8 cellular contexts compared by ENCODE assay signal in the genomic region with DNA sequence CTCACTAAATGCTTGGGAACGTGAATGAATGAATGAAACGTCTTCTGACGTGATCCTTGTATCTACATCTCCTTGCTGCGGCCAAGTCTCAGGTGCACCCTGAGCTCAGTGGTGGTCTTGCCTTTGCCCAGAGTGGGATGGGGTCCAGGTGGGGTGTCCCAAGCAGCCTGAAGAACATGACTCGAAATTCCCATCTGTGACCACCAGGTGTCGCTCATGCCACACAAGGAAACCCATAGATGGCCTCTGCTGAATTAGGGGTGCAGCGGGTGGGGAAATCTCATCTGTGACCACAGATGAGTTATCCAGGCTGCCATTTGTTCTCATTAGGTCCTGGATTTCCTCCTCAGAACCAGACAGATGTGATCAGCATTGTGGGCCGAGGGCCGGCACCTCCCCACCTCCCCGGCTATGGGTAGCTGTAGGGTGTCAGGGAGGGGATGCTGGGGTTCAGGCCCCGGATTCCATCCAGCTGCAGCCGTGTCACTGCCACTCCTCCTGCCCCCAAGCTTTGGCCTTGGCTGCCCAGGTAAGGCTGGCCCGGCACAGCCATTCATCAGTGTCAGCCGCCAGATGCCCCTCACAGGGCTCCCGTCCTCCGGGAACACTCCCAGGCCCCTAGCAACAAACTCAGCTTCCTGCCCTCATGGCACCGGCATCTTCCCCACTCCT. TPM values are rescaled to one million over a fixed set of nuclear protein-coding genes. Genes with fewer than 3 reads are reported as not detected.
DNase-seq lines count a peak whose midpoint lies in the region; ATAC-seq and TF ChIP-seq lines count a peak whose summit lies in the region.

No MANE protein-coding gene starts in this region.

- no peak overlapping the region for H2AFZ ChIP-seq in parathyroid adenoma

- no peak for TF ChIP-seq POLR2A in upper lobe of left lung (IDR thresholded peaks at IDR 0.05)

- peak; percentile 99 for TF ChIP-seq CTCF in DOHH2 (IDR thresholded peaks at IDR 0.05; ENCODE audit: low read depth, low read length, poor library complexity, severe bottlenecking)
- TF ChIP-seq CTCF in RWPE2 (IDR thresholded peaks at IDR 0.05; ENCODE audit: poor library complexity, severe bottlenecking), result peak; percentile 94
- TF ChIP-seq CTCF in foreskin keratinocyte (conservative IDR thresholded peaks at IDR 0.05), result peak; percentile 86
- TF ChIP-seq CTCF in parathyroid adenoma (IDR thresholded peaks at IDR 0.05), result peak; percentile 90
- TF ChIP-seq CTCF in upper lobe of left lung (IDR thresholded peaks at IDR 0.05), result peak; percentile 83 to 93 (median 88)

- H4K20me1 ChIP-seq in DOHH2 (ENCODE audit: control insufficient read depth, insufficient read depth, low read depth, low read length), result no peaks in the 10 kb centered on the region

- DNase-seq in HK-2 (ENCODE audit: unreplicated experiment) (peak; percentile 69), RWPE2 (ENCODE audit: low spot score) (no peak), foreskin keratinocyte (no peak), upper lobe of left lung (peak in 1 of 2 donors; percentile 61), NCI-H446 treated with DMSO at 0.1 percent for 48 hours (lab: John Stamatoyannopoulos, UW) (no peak)
- peak; percentile 56 for DNase-seq in activated effector memory CD4-positive, alpha-beta T cell treated with Interleukin-2 at 50 U/mL for 16 hours

- H3K36me3 ChIP-seq in DOHH2 (ENCODE audit: control insufficient read depth, low read length), result no peaks in the 10 kb centered on the region
- no peaks in the 10 kb centered on the region for H3K36me3 ChIP-seq in RWPE2 (ENCODE audit: low read depth)
- H3K36me3 ChIP-seq in parathyroid adenoma (ENCODE audit: control insufficient read depth, insufficient read depth, low read length), result no peaks in the 10 kb centered on the region
- H3K36me3 ChIP-seq in upper lobe of left lung, result no peaks in the 10 kb centered on the region

- no peaks in the 10 kb centered on the region for H3K79me2 ChIP-seq in DOHH2 (ENCODE audit: control insufficient read depth, low read length)
- H3K79me2 ChIP-seq in parathyroid adenoma, result no peaks in the 10 kb centered on the region

- ATAC-seq in RWPE2 (ENCODE audit: low read depth) (no peak), foreskin keratinocyte (peak; percentile 34), upper lobe of left lung (ENCODE audit: low FRiP score in 2 of 2) (peak; percentile 42 to 71)

- no peak for TF ChIP-seq EP300 in upper lobe of left lung (IDR thresholded peaks at IDR 0.05)

- H3K27me3 ChIP-seq in DOHH2 (ENCODE audit: control insufficient read depth, low read length), result no peaks in the 10 kb centered on the region
- no peaks in the 10 kb centered on the region for H3K27me3 ChIP-seq in RWPE2 (ENCODE audit: insufficient read depth, poor library complexity, severe bottlenecking)
- no peaks in the 10 kb centered on the region for H3K27me3 ChIP-seq in foreskin keratinocyte
- H3K27me3 ChIP-seq in parathyroid adenoma (ENCODE audit: control insufficient read depth, insufficient read depth, low read length), result no peaks in the 10 kb centered on the region
- no peaks in the 10 kb centered on the region for H3K27me3 ChIP-seq in upper lobe of left lung

- H3F3A ChIP-seq in DOHH2 (ENCODE audit: control insufficient read depth, insufficient read depth), result no peaks in the 10 kb centered on the region

- H3K27ac ChIP-seq in DOHH2 (ENCODE audit: low read depth, low read length) (no peak overlapping the region), RWPE2 (ENCODE audit: poor library complexity, severe bottlenecking) (peak overlapping the region; percentile 95), foreskin keratinocyte (no peak overlapping the region), parathyroid adenoma (no peak overlapping the region), upper lobe of left lung (peak overlapping the region in 1 of 4 donors; percentile 88)

- H3K9me3 ChIP-seq in DOHH2 (ENCODE audit: control insufficient read depth, insufficient read depth, low read length) (no peaks in the 10 kb centered on the region), RWPE2 (ENCODE audit: severe bottlenecking) (no peaks in the 10 kb centered on the region), parathyroid adenoma (ENCODE audit: control insufficient read depth, low read length) (no peaks in the 10 kb centered on the region), upper lobe of left lung (no peaks in the 10 kb centered on the region)

- WGBS in upper lobe of left lung, 2 donors, result 50 to 58% methylated on average over 9 to 17 of the region's 17 CpGs

- no peaks in the 10 kb centered on the region for H3K9me2 ChIP-seq in DOHH2 (replicated peaks; ENCODE audit: control insufficient read depth, low read length)

- peaks cover 20% of the 10 kb centered on the region for H3K4me1 ChIP-seq in DOHH2 (ENCODE audit: control insufficient read depth, low read length)
- H3K4me1 ChIP-seq in RWPE2 (ENCODE audit: insufficient read depth, poor library complexity, severe bottlenecking), result peaks cover 19% of the 10 kb centered on the region
- H3K4me1 ChIP-seq in foreskin keratinocyte, result peaks cover 12% of the 10 kb centered on the region
- H3K4me1 ChIP-seq in parathyroid adenoma, result no peaks in the 10 kb centered on the region
- peaks cover 18 to 29% (median 24%) of the 10 kb centered on the region in 4 donors for H3K4me1 ChIP-seq in upper lobe of left lung

- no peak overlapping the region for H3K4me3 ChIP-seq in DOHH2 (ENCODE audit: low read length)
- no peak overlapping the region for H3K4me3 ChIP-seq in RWPE2 (ENCODE audit: severe bottlenecking)
- no peak overlapping the region for H3K4me3 ChIP-seq in parathyroid adenoma (ENCODE audit: low read depth, low read length)
- H3K4me3 ChIP-seq in upper lobe of left lung, result no peak overlapping the region

- H3K4me2 ChIP-seq in DOHH2 (ENCODE audit: low read length) (no peak overlapping the region), parathyroid adenoma (ENCODE audit: low read length) (no peak overlapping the region)

- H3K9ac ChIP-seq in parathyroid adenoma, result no peak overlapping the region

RNA-seq across cellular contexts. Expression of gene GNA12, which starts 21.0 kb away (rescaled TPM):
- total RNA-seq in foreskin keratinocyte, result 25.1 and 27.7 TPM in 2 replicates
- 20.2 and 22.5 TPM in 2 replicates for polyA plus RNA-seq in foreskin keratinocyte
- 10 to 100 TPM; 24.0 to 52.3 (median 35.7) TPM for total RNA-seq in upper lobe of left lung

Comparison
In these comparisons a context has a peak if more than half of its experiments do, and no peak if none do; other contexts are left out.
1. DNase-seq: peak in HK-2 (single experiment) and activated effector memory CD4-positive, alpha-beta T cell treated with Interleukin-2 at 50 U/mL for 16 hours (single experiment); none in RWPE2 (single experiment), foreskin keratinocyte (0 of 2) and NCI-H446 treated with DMSO at 0.1 percent for 48 hours (single experiment).
2. Peak in every context shown above with its lines, with median percentiles within 50 percentile points of each other: CTCF ChIP-seq.